Comparison of ENCODE assay signal across 22 cellular contexts in the genomic region with DNA sequence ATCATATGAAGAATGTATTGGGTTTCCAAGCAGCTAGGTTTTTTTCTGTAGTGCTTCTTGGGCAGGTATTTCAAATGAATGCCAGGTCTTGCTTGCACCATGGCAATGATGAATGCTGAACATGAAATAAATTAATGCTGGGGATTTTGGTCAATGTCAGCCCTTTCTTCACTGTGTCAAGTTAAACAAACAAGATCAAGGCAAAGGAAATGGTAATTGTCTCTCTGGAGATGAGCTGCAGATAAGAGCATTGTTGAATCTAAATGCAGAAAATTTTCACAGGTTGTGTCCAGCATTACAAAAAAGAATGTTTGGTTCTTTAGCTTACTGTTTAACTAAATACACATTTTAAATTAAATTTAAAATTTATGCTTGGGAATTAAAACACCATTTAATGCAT.
"Had no signal": no experiment of that assay in that cellular context is flagged by ENCODE, and none has a peak within 500 bp of the region (broad histone marks: within the 10 kb centered on the region; RNA-seq: fewer than 3 reads in every experiment).

No MANE protein-coding gene starts in this region.

- ATAC-seq: activated CD8-positive, alpha-beta memory T cell treated with anti-CD3 and anti-CD28 coated beads, Interleukin-2, amount 10 ng/mL, durations not matched to agents 7 days and 5 days; activated naive CD8-positive, alpha-beta T cell treated with anti-CD3 and anti-CD28 coated beads, Interleukin-2, amount 50 U/mL, for 24 hours; activated T-helper 17 cell treated with anti-CD3 and anti-CD28 coated beads, Interleukin-2, amount 50 U/mL, for 72 hours; psoas muscle; right cardiac atrium had no signal

- DNase-seq: activated CD4-positive, alpha-beta T cell treated with anti-CD3 and anti-CD28 coated beads for 1 hour; activated CD4-positive, alpha-beta T cell treated with anti-CD3 and anti-CD28 coated beads, Interleukin-2, amount 50 U/mL, for 48 hours; activated CD8-positive, alpha-beta memory T cell treated with anti-CD3 and anti-CD28 coated beads, Interleukin-2, amount 10 ng/mL, durations not matched to agents 7 days and 5 days; activated naive CD4-positive, alpha-beta T cell; activated naive CD8-positive, alpha-beta T cell treated with anti-CD3 and anti-CD28 coated beads, Interleukin-2, amount 50 U/mL, for 24 hours; anterior cingulate cortex; central memory CD4-positive, alpha-beta T cell; erythroblast; hypothalamus; psoas muscle; right cardiac atrium; stimulated activated CD4-positive, alpha-beta T cell treated with anti-CD3 and anti-CD28 coated beads, Interleukin-2, amount 100 ng/mL, for 48 hours; WERI-Rb-1 had no signal

- H3K27me3 ChIP-seq: neural progenitor cell, tibial nerve had no signal

- H3K4me3 Mint-ChIP-seq: activated CD8-positive, alpha-beta memory T cell treated with anti-CD3 and anti-CD28 coated beads, Interleukin-2, amount 10 ng/mL, durations not matched to agents 7 days and 5 days; activated naive CD8-positive, alpha-beta T cell treated with anti-CD3 and anti-CD28 coated beads, Interleukin-2, amount 50 U/mL, for 24 hours; activated T-helper 17 cell treated with anti-CD3 and anti-CD28 coated beads, Interleukin-2, amount 50 U/mL, for 72 hours; brain; mesothelial cell of epicardium; neural progenitor cell; stimulated activated naive CD8-positive, alpha-beta T cell treated with anti-CD3 and anti-CD28 coated beads, Interleukin-15, Interleukin-2, amounts not matched to agents 100 ng/mL and 50 ng/mL, for 24 hours had no signal

- H3K4me1 Mint-ChIP-seq: activated T-helper 17 cell treated with anti-CD3 and anti-CD28 coated beads, Interleukin-2, amount 50 U/mL, for 72 hours had no signal

- FAIRE-seq: urothelium cell line had no signal

- H3K9ac ChIP-seq: neural progenitor cell had no signal

- H3K36me3 Mint-ChIP-seq: brain, neural progenitor cell had no signal

- H3K9me3 ChIP-seq: psoas muscle, tibial nerve had no signal

- H3K27ac ChIP-seq: neural progenitor cell, psoas muscle, skin epidermis, tibial nerve, WERI-Rb-1 had no signal

- H3K4me3 ChIP-seq: lung, neural progenitor cell, psoas muscle, skin epidermis, tibial nerve had no signal

- H3K4me1 ChIP-seq: psoas muscle had no signal

- H3K27me3 Mint-ChIP-seq: activated CD8-positive, alpha-beta memory T cell treated with anti-CD3 and anti-CD28 coated beads, Interleukin-2, amount 10 ng/mL, durations not matched to agents 7 days and 5 days; activated naive CD8-positive, alpha-beta T cell treated with anti-CD3 and anti-CD28 coated beads, Interleukin-2, amount 50 U/mL, for 24 hours; activated T-helper 17 cell treated with anti-CD3 and anti-CD28 coated beads, Interleukin-2, amount 50 U/mL, for 72 hours; brain; stimulated activated naive CD8-positive, alpha-beta T cell treated with anti-CD3 and anti-CD28 coated beads, Interleukin-15, Interleukin-2, amounts not matched to agents 100 ng/mL and 50 ng/mL, for 24 hours had no signal

- H3K9me3 Mint-ChIP-seq: activated naive CD8-positive, alpha-beta T cell treated with anti-CD3 and anti-CD28 coated beads, Interleukin-2, amount 50 U/mL, for 24 hours; activated T-helper 17 cell treated with anti-CD3 and anti-CD28 coated beads, Interleukin-2, amount 50 U/mL, for 72 hours; brain; mesothelial cell of epicardium; neural progenitor cell; stimulated activated naive CD8-positive, alpha-beta T cell treated with anti-CD3 and anti-CD28 coated beads, Interleukin-15, Interleukin-2, amounts not matched to agents 100 ng/mL and 50 ng/mL, for 24 hours had no signal

- H3K27ac Mint-ChIP-seq: activated CD8-positive, alpha-beta memory T cell treated with anti-CD3 and anti-CD28 coated beads, Interleukin-2, amount 10 ng/mL, durations not matched to agents 7 days and 5 days; activated naive CD8-positive, alpha-beta T cell treated with anti-CD3 and anti-CD28 coated beads, Interleukin-2, amount 50 U/mL, for 24 hours; activated T-helper 17 cell treated with anti-CD3 and anti-CD28 coated beads, Interleukin-2, amount 50 U/mL, for 72 hours; brain; mesothelial cell of epicardium; neural progenitor cell; stimulated activated naive CD8-positive, alpha-beta T cell treated with anti-CD3 and anti-CD28 coated beads, Interleukin-15, Interleukin-2, amounts not matched to agents 100 ng/mL and 50 ng/mL, for 24 hours had no signal

- H3K36me3 ChIP-seq: neural progenitor cell had no signal
